10 cellular contexts compared by ENCODE assay signal in the genomic region with DNA sequence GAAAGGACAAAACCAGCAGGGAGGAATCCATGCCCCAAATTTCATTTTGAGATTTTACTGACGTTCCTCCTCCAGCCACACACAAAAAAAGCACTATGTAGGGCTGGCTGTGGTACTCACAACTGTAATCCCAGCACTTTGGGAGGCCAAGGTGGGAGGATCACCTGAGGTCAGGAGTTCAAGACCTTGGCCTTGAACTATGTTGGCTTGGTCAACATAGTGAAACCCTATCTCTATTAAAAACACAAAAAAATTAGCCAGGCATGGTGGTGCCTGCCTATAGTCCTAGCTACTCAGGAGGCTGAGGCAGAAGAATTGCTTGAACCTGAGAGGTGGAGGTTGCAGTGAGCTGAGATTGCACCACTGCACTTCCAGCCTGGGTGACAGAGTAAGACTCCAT. TPM values are rescaled to one million over a fixed set of nuclear protein-coding genes. Genes with fewer than 3 reads are reported as not detected.
DNase-seq lines count a peak whose midpoint lies in the region; ATAC-seq, FAIRE-seq and TF ChIP-seq lines count a peak whose summit lies in the region.
"Not testable (repeated sequence)": the region's sequence is repeated elsewhere in the genome, so short reads cannot be mapped to it uniquely, and the experiment has no call there.
"Had no signal": no experiment of that assay in that cellular context is flagged by ENCODE, and none has a peak within 500 bp of the region (broad histone marks: within the 10 kb centered on the region; RNA-seq: fewer than 3 reads in every experiment).

No MANE protein-coding gene starts in this region.

- H3K9me3 ChIP-seq in K562 (replicated peaks; ENCODE audit: control insufficient read depth, insufficient read depth, low read depth, low read length); esophagus muscularis mucosa; mesenchymal stem cell (ENCODE audit: control insufficient read depth, low read length); prostate gland; thoracic aorta; vagina: not testable (repeated sequence)

- not testable (repeated sequence) for H3K23ac ChIP-seq in mesenchymal stem cell (ENCODE audit: low read length in 2 of 2)

- H3K9ac ChIP-seq in K562 (ENCODE audit: insufficient read depth in 1 of 2, low read depth in 2 of 2, low read length in 2 of 2); mesenchymal stem cell (ENCODE audit: low read length): not testable (repeated sequence)

- not testable (repeated sequence) for H3K9me1 ChIP-seq in K562 (ENCODE audit: control insufficient read depth, insufficient read depth, low read length)

- not testable (repeated sequence) for H2AK5ac ChIP-seq in mesenchymal stem cell (ENCODE audit: low read length, severe bottlenecking)

- peaks cover 99% of the 10 kb centered on the region for H3K36me3 ChIP-seq in K562 (ENCODE audit: control insufficient read depth, insufficient read depth, low read length)
- peaks cover 17 to 84% (median 46%) of the 10 kb centered on the region in 4 donors for H3K36me3 ChIP-seq in esophagus muscularis mucosa
- H3K36me3 ChIP-seq in mesenchymal stem cell (ENCODE audit: control insufficient read depth in 1 of 2, insufficient read depth in 2 of 2, low read depth in 1 of 2, low read length in 2 of 2): peaks cover 37 to 88% of the 10 kb centered on the region in 2 experiments
- H3K36me3 ChIP-seq in prostate gland: not testable (repeated sequence)
- peaks cover 48% of the 10 kb centered on the region for H3K36me3 ChIP-seq in thoracic aorta
- peaks cover 0 to 21% of the 10 kb centered on the region in 2 donors for H3K36me3 ChIP-seq in vagina

- not testable (repeated sequence) for TF ChIP-seq CTCF in K562 (IDR thresholded peaks at IDR 0.05 in 2 of 3, conservative IDR thresholded peaks at IDR 0.05 in 1 of 3; ENCODE audit: insufficient read depth in 2 of 3, low read depth in 1 of 3, low read length in 3 of 3); esophagus muscularis mucosa (IDR thresholded peaks at IDR 0.05); prostate gland (IDR thresholded peaks at IDR 0.05); thoracic aorta (IDR thresholded peaks at IDR 0.05); vagina (IDR thresholded peaks at IDR 0.05)

- not testable (repeated sequence) for H4K20me1 ChIP-seq in K562 (replicated peaks; ENCODE audit: control insufficient read depth, insufficient read depth, low read length)

- not testable (repeated sequence) for H3K27me3 ChIP-seq in K562 (ENCODE audit: control insufficient read depth in 2 of 2, insufficient read depth in 2 of 2, low read length in 2 of 2); esophagus muscularis mucosa; mesenchymal stem cell (ENCODE audit: control insufficient read depth in 1 of 2, insufficient read depth in 1 of 2, low read length in 2 of 2); prostate gland (replicated peaks; ENCODE audit: insufficient read depth); thoracic aorta (replicated peaks; ENCODE audit: insufficient read depth); vagina

- H3K36me3 Mint-ChIP-seq in activated T-cell treated with anti-CD3 and anti-CD28 coated beads, Interleukin-2, amount 50 U/mL, for 24 hours (ENCODE audit: low read depth): peaks cover 99% of the 10 kb centered on the region

- H3K27me3 Mint-ChIP-seq in activated T-cell treated with anti-CD3 and anti-CD28 coated beads, Interleukin-2, amount 50 U/mL, for 24 hours: not testable (repeated sequence)

- H3K79me2 ChIP-seq in K562 (ENCODE audit: control insufficient read depth, insufficient read depth, low read length): not testable (repeated sequence)

- CTCF ChIA-PET in K562 (lab: Yijun Ruan, JAX; ENCODE audit: low intra/inter-chr PET ratio): not testable (repeated sequence)

- not testable (repeated sequence) for H4K91ac ChIP-seq in mesenchymal stem cell (ENCODE audit: low read length)

- H4K8ac ChIP-seq in mesenchymal stem cell (ENCODE audit: low read length): not testable (repeated sequence)

- H3K4me2 ChIP-seq in K562 (ENCODE audit: insufficient read depth, low read length); mesenchymal stem cell (ENCODE audit: low read length, poor library complexity, severe bottlenecking): not testable (repeated sequence)

- H3K4me1 ChIP-seq in K562 (replicated peaks in 1 of 2; ENCODE audit: control insufficient read depth in 2 of 2, insufficient read depth in 2 of 2, low read length in 2 of 2); mesenchymal stem cell (ENCODE audit: control insufficient read depth, insufficient read depth, low read depth, low read length): not testable (repeated sequence)
- H3K4me1 ChIP-seq in esophagus muscularis mucosa (peaks cover 28 to 58% (median 51%) of the 10 kb centered on the region in 4 donors), prostate gland (replicated peaks) (peaks cover 34% of the 10 kb centered on the region), thoracic aorta (ENCODE audit: control insufficient read depth in 1 of 2, low read depth in 2 of 2) (peaks cover 33 to 50% of the 10 kb centered on the region in 2 donors), vagina (peaks cover 42% of the 10 kb centered on the region)

- 60% methylated on average over 1 of the region's 1 CpG for WGBS in K562 (ENCODE audit: insufficient coverage, low coverage, missing lambda C conversion rate)
- 71% methylated on average over 1 of the region's 1 CpG for WGBS in esophagus muscularis mucosa
- WGBS in mesenchymal stem cell: 90% methylated on average over 1 of the region's 1 CpG
- WGBS in prostate gland: 38% methylated on average over 1 of the region's 1 CpG

- BruUV-seq in K562 (replicated peaks; lab: Mats Ljungman, UMichigan): not testable (repeated sequence)

- not testable (repeated sequence) for H2BK5ac ChIP-seq in mesenchymal stem cell (ENCODE audit: low read depth, low read length, poor library complexity, severe bottlenecking)

- H3K9me3 Mint-ChIP-seq in activated T-cell treated with anti-CD3 and anti-CD28 coated beads, Interleukin-2, amount 50 U/mL, for 24 hours: not testable (repeated sequence)

- not testable (repeated sequence) for TF ChIP-seq EP300 in K562 (IDR thresholded peaks at IDR 0.05; ENCODE audit: low read length); esophagus muscularis mucosa (IDR thresholded peaks at IDR 0.05)

- H3K18ac ChIP-seq in mesenchymal stem cell (ENCODE audit: low read depth in 1 of 2, low read length in 2 of 2): not testable (repeated sequence)

- TF ChIP-seq POLR2A in K562 (conservative IDR thresholded peaks at IDR 0.05): 0 out of 2 replicates have a peak, but pooled peaks have one; percentile 28
- not testable (repeated sequence) for TF ChIP-seq POLR2A in esophagus muscularis mucosa (IDR thresholded peaks at IDR 0.05; ENCODE audit: low read depth); prostate gland (IDR thresholded peaks at IDR 0.05); vagina (IDR thresholded peaks at IDR 0.05)

- peaks cover 16% of the 10 kb centered on the region for H3K4me1 Mint-ChIP-seq in activated T-cell treated with anti-CD3 and anti-CD28 coated beads, Interleukin-2, amount 50 U/mL, for 24 hours (ENCODE audit: low read depth)

- H2BK15ac ChIP-seq in mesenchymal stem cell (ENCODE audit: low read depth, poor library complexity, severe bottlenecking): not testable (repeated sequence)

- POLR2A ChIA-PET in K562 (lab: Yijun Ruan, JAX): interaction anchor here (0.9 kb wide), 1 partner anchor 17 kb away, joined by 3 read pairs; no protein-coding TSS in a partner anchor

- H2AFZ ChIP-seq in K562 (ENCODE audit: low read depth, low read length); mesenchymal stem cell (ENCODE audit: low read depth, low read length): not testable (repeated sequence)

- H3K14ac ChIP-seq in mesenchymal stem cell (ENCODE audit: low read length in 2 of 2): not testable (repeated sequence)

- ATAC-seq in K562; thoracic aorta (ENCODE audit: insufficient number of reproducible peaks, low FRiP score, low read depth): not testable (repeated sequence)

- H2BK120ac ChIP-seq in mesenchymal stem cell (ENCODE audit: low read depth, low read length): not testable (repeated sequence)

- peak overlapping the region; percentile 4 for H3K27ac Mint-ChIP-seq in activated T-cell treated with anti-CD3 and anti-CD28 coated beads, Interleukin-2, amount 50 U/mL, for 24 hours

- TF ChIP-seq RAD21 in K562 (CRISPR knock-in tag; conservative IDR thresholded peaks at IDR 0.05 in 1 of 2, IDR thresholded peaks at IDR 0.05 in 1 of 2): not testable (repeated sequence)

- peaks cover 36% of the 10 kb centered on the region for H3K79me1 ChIP-seq in mesenchymal stem cell (replicated peaks; ENCODE audit: low read length, poor library complexity, severe bottlenecking)

- in situ Hi-C loops in K562 (cut with MboI): not testable (repeated sequence)

- intact Hi-C loops in K562 (cut with micrococcal nuclease); esophagus muscularis mucosa (cut with DNase I); prostate gland (cut with DNase I); vagina (cut with DNase I): not testable (repeated sequence)

- not testable (repeated sequence) for H2BK12ac ChIP-seq in mesenchymal stem cell (ENCODE audit: low read length in 2 of 2)

- not testable (repeated sequence) for H3K27ac ChIP-seq in K562 (ENCODE audit: extremely low read depth, low read depth, low read length)
- H3K27ac ChIP-seq in esophagus muscularis mucosa (replicated peaks in 1 of 4) (peak overlapping the region; percentile 16 to 85 (median 30)), mesenchymal stem cell (ENCODE audit: low read length, poor library complexity, severe bottlenecking) (peak overlapping the region; percentile 45), prostate gland (peak overlapping the region; percentile 85 to 91), thoracic aorta (peak overlapping the region; percentile 42 to 97), vagina (peak overlapping the region; percentile 87)

- not testable (repeated sequence) for H3K4me3 Mint-ChIP-seq in activated T-cell treated with anti-CD3 and anti-CD28 coated beads, Interleukin-2, amount 50 U/mL, for 24 hours

- DNase-seq in activated T-cell treated with anti-CD3 and anti-CD28 coated beads, Interleukin-2, amount 50 U/mL, for 24 hours; K562 (ENCODE audit: extremely low read depth in 1 of 4, low spot score in 3 of 4); esophagus muscularis mucosa (ENCODE audit: extremely low spot score); mesenchymal stem cell; prostate gland (ENCODE audit: low spot score); thoracic aorta (ENCODE audit: low spot score); vagina (ENCODE audit: extremely low spot score in 2 of 2): not testable (repeated sequence)

- not testable (repeated sequence) for H3K4me3 ChIP-seq in K562; esophagus muscularis mucosa; mesenchymal stem cell (ENCODE audit: insufficient read depth in 1 of 2, low read depth in 1 of 2, low read length in 2 of 2); prostate gland; thoracic aorta; vagina

- FAIRE-seq in K562 (lab: Jason Lieb, UNC): not testable (repeated sequence)

- H3K4ac ChIP-seq in mesenchymal stem cell (ENCODE audit: low read depth in 1 of 2, low read length in 2 of 2): not testable (repeated sequence)

RNA-seq across cellular contexts. Expression of gene URB1, which starts 23.9 kb away (rescaled TPM):
- 87.7 and 116 TPM in 2 replicates for total RNA-seq in K562 (2011; cell fraction: chromatin; rRNA removed; ENCODE audit: low replicate concordance)
- total RNA-seq in K562 (2011; cell fraction: nucleolus; rRNA removed): 77.1 and 89.9 TPM in 2 replicates
- 74.4 and 81.8 TPM in 2 replicates for total RNA-seq in K562 (2011; cell fraction: nucleoplasm; rRNA removed)
- total RNA-seq in K562 (2014; rRNA removed) (26.7 and 34.9 TPM in 2 replicates), K562 (2014; rRNA removed; fragmentation: Illumina TruSeq; extraction: Trizol) (23.3 and 26.1 TPM in 2 replicates), K562 (2015; rRNA removed; fragmentation: Illumina TruSeq; extraction: Trizol) (26.2 and 28.5 TPM in 2 replicates), K562 (2021) (51.9 and 53.6 TPM in 2 replicates), esophagus muscularis mucosa (10 to 100 TPM; 14.1 to 31.0 (median 22.4) TPM), prostate gland (10 to 100 TPM; 33.4 to 41.4 TPM), thoracic aorta (10 to 100 TPM; 35.1 to 64.8 TPM), vagina (23.8 TPM)
- polyA plus RNA-seq in K562 (2011; rRNA removed) (10.6 and 15.0 TPM in 2 replicates), K562 (2014; fragmentation: Illumina TruSeq; extraction: Trizol) (21.5 and 23.0 TPM in 2 replicates), K562 (2014; fragmentation: Nextera tagmentation; extraction: Ambion mirVana) (1 to 10 TPM in 1 of 2 experiments, under 1 TPM in 1; 0.97 to 1.4 TPM), K562 (2014; rRNA removed) (15.8 and 17.4 TPM in 2 replicates)
- 8.2 and 11.3 TPM in 2 replicates for polyA plus RNA-seq in K562 (2011; cell fraction: cytosol; rRNA removed)
- polyA plus RNA-seq in K562 (2011; cell fraction: nucleus; rRNA removed): 24.6 and 51.6 TPM in 2 replicates
- polyA plus RNA-seq in K562 (2012): 13.5 and 22.2 TPM in 2 replicates
- polyA minus RNA-seq in K562 (2011; rRNA and poly(A)+ RNA removed): 38.5 and 45.9 TPM in 2 replicates
- 34.2 and 36.6 TPM in 2 replicates for polyA minus RNA-seq in K562 (2011; cell fraction: cytosol; rRNA and poly(A)+ RNA removed)
- 57.2 and 58.4 TPM in 2 replicates for polyA minus RNA-seq in K562 (2011; cell fraction: nucleus; rRNA and poly(A)+ RNA removed)
- polyA plus RNA-seq in mesenchymal stem cell (2013, experiment 1 of 2): 2.4 TPM
- polyA plus RNA-seq in mesenchymal stem cell (2013, experiment 2 of 2): 2.2 TPM

RNA-seq across cellular contexts. Expression of gene EVA1C, which starts 43.5 kb away (rescaled TPM):
- total RNA-seq in K562 (2011; cell fraction: chromatin; rRNA removed; ENCODE audit: low replicate concordance): not detected in 2 replicates
- total RNA-seq in K562 (2011; cell fraction: nucleolus; rRNA removed): not detected in 2 replicates
- total RNA-seq in K562 (2011; cell fraction: nucleoplasm; rRNA removed): not detected in 2 replicates
- total RNA-seq in K562 (2014; rRNA removed) (not detected in 2 replicates), K562 (2014; rRNA removed; fragmentation: Illumina TruSeq; extraction: Trizol) (not detected in 2 replicates), K562 (2015; rRNA removed; fragmentation: Illumina TruSeq; extraction: Trizol) (not detected in 2 replicates), K562 (2021) (0.22 TPM in 1 of 2 replicates, not detected in the other), esophagus muscularis mucosa (10 to 100 TPM; 49.8 to 86.6 (median 64.6) TPM), prostate gland (10 to 100 TPM; 45.7 to 48.6 TPM), thoracic aorta (100 to 1,000 TPM in 1 of 2 donors, 10 to 100 TPM in 1; 81.2 to 115 TPM), vagina (66.5 TPM)
- polyA plus RNA-seq in K562 (2011; rRNA removed) (not detected in 2 replicates), K562 (2014; fragmentation: Illumina TruSeq; extraction: Trizol) (not detected in 2 replicates), K562 (2014; fragmentation: Nextera tagmentation; extraction: Ambion mirVana) (not detected), K562 (2014; rRNA removed) (not detected in 2 replicates)
- polyA plus RNA-seq in K562 (2011; cell fraction: cytosol; rRNA removed): not detected in 2 replicates
- not detected in 2 replicates for polyA plus RNA-seq in K562 (2011; cell fraction: nucleus; rRNA removed)
- not detected in 2 replicates for polyA plus RNA-seq in K562 (2012)
- not detected in 2 replicates for polyA minus RNA-seq in K562 (2011; rRNA and poly(A)+ RNA removed)
- 1.6 and 2.0 TPM in 2 replicates for polyA minus RNA-seq in K562 (2011; cell fraction: cytosol; rRNA and poly(A)+ RNA removed)
- not detected in 2 replicates for polyA minus RNA-seq in K562 (2011; cell fraction: nucleus; rRNA and poly(A)+ RNA removed)
- polyA plus RNA-seq in mesenchymal stem cell (2013, experiment 1 of 2): not detected
- polyA plus RNA-seq in mesenchymal stem cell (2013, experiment 2 of 2): not detected
- total RNA-seq: G401, GM12878, HT1080 had no signal

Comparison
In these comparisons a context has a peak if more than half of its experiments do, and no peak if none do; other contexts are left out.
1. RNA of gene EVA1C, which starts 43.5 kb away (total RNA-seq): 81.2 to 115 TPM in thoracic aorta, 49.8 to 86.6 TPM in esophagus muscularis mucosa, 66.5 TPM in vagina (single experiment) and 45.7 to 48.6 TPM in prostate gland; 0.22 TPM in K562; every median in the first group is over 10 times any median in the second.